In genomic region chr10:43317422-43317821, GRCh38 we compare ENCODE assay signal across 1 cellular context.
TF ChIP-seq lines count a peak whose summit lies in the region.

No MANE protein-coding gene starts in this region.

TF ChIP-seq in IMR-90, 13 proteins besides CTCF, POLR2A, EP300 and RAD21 (continued from another document):
- no peak for TF ChIP-seq ELK1 (IDR thresholded peaks at IDR 0.05; ENCODE audit: borderline replicate concordance, low read depth, low read length)
- TF ChIP-seq BHLHE40 (IDR thresholded peaks at IDR 0.05; ENCODE audit: low read depth, low read length): no peak
- TF ChIP-seq CHD1 (IDR thresholded peaks at IDR 0.05; ENCODE audit: low read depth, low read length): no peak
- TF ChIP-seq MXI1 (IDR thresholded peaks at IDR 0.05; ENCODE audit: borderline replicate concordance, low read depth, low read length): no peak
- no peak for TF ChIP-seq USF2 (IDR thresholded peaks at IDR 0.05; ENCODE audit: low read depth, low read length)
